10 cellular contexts compared by ENCODE assay signal in the genomic region with DNA sequence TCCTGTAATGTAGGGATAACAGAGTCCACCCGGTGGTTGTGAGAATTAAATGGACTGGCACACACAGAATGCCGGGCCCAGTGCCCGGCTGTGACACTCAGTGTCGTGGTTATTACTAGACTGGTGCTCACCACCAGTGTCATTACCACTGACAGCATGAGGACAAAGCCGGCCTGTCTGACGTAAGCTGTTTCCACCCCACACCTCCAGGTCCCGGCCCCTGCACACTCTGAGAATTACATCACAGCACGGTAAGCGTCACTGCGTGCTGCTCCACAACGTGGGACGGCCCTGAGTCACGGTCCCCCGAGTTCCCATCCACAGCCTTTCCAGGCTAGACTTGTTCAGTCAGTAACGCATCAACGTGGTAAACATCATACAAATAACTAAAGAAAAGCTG. TPM values are rescaled to one million over a fixed set of nuclear protein-coding genes. Genes with fewer than 3 reads are reported as not detected.
DNase-seq lines count a peak whose midpoint lies in the region; ATAC-seq and TF ChIP-seq lines count a peak whose summit lies in the region.
"Had no signal": no experiment of that assay in that cellular context is flagged by ENCODE, and none has a peak within 500 bp of the region (broad histone marks: within the 10 kb centered on the region; RNA-seq: fewer than 3 reads in every experiment).

No MANE protein-coding gene starts in this region.

- no peaks in the 10 kb centered on the region for H3K27me3 ChIP-seq in PC-3 (ENCODE audit: low read length)
- no peaks in the 10 kb centered on the region for H3K27me3 ChIP-seq in testis

- H3K9ac ChIP-seq in PC-3 (ENCODE audit: low read length), result no peak overlapping the region

- peaks cover 100% of the 10 kb centered on the region for H3K79me2 ChIP-seq in PC-3 (ENCODE audit: low read length)

- intact Hi-C loops in PC-3 (cut with micrococcal nuclease), result no loop called here
- intact Hi-C loops in testis (cut with DNase I; ENCODE audit: low total_unique reads), result no loop called here

- no peaks in the 10 kb centered on the region; the same call in 1 of the 2 replicates for H3K36me3 ChIP-seq in PC-3 (ENCODE audit: low read depth, low read length)
- no peaks in the 10 kb centered on the region for H3K36me3 ChIP-seq in testis (ENCODE audit: low read depth, missing control alignments)

- H3K4me3 Mint-ChIP-seq in mesothelial cell of epicardium, result no peak overlapping the region
- H3K4me3 Mint-ChIP-seq: activated CD8-positive, alpha-beta T cell treated with anti-CD3 and anti-CD28 coated beads, Interleukin-2, amount 10 ng/mL, durations not matched to agents 7 days and 5 days; memory B cell had no signal

- H3K4me3 ChIP-seq in PC-3 (ENCODE audit: low read length), result no peak overlapping the region
- no peak overlapping the region for H3K4me3 ChIP-seq in epithelial cell of esophagus (ENCODE audit: low read length)
- no peak overlapping the region for H3K4me3 ChIP-seq in testis

- ATAC-seq in PC-3 (peak; percentile 22), HG03159 (IDR thresholded peaks at IDR 0.05; ENCODE audit: unreplicated experiment) (no peak), GM21528 (IDR thresholded peaks at IDR 0.05; ENCODE audit: low FRiP score, unreplicated experiment) (no peak)
- ATAC-seq: activated CD8-positive, alpha-beta T cell treated with anti-CD3 and anti-CD28 coated beads, Interleukin-2, amount 10 ng/mL, durations not matched to agents 7 days and 5 days had no signal

- H3K9me2 ChIP-seq in PC-3 (replicated peaks; ENCODE audit: low read length), result no peaks in the 10 kb centered on the region

- H4K20me1 ChIP-seq in PC-3 (ENCODE audit: low read length), result peaks cover 11% of the 10 kb centered on the region; the same call in 1 of the 2 replicates

- H3K27ac ChIP-seq in PC-3 (ENCODE audit: low read length), result peak overlapping the region; percentile 25; the same call in 1 of the 2 replicates
- H3K27ac ChIP-seq in testis, result peak overlapping the region; percentile 81 to 88

- H3K27ac Mint-ChIP-seq in mesothelial cell of epicardium, result peak overlapping the region; percentile 95
- H3K27ac Mint-ChIP-seq: activated CD8-positive, alpha-beta T cell treated with anti-CD3 and anti-CD28 coated beads, Interleukin-2, amount 10 ng/mL, durations not matched to agents 7 days and 5 days; memory B cell had no signal

- H3K4me1 Mint-ChIP-seq in mesothelial cell of epicardium, result peaks cover 67% of the 10 kb centered on the region
- H3K4me1 Mint-ChIP-seq: memory B cell had no signal

- H3K9me3 Mint-ChIP-seq in mesothelial cell of epicardium, result no peaks in the 10 kb centered on the region

- no peak for TF ChIP-seq POLR2A in testis (IDR thresholded peaks at IDR 0.05)

- peaks cover 12% of the 10 kb centered on the region for H3K36me3 Mint-ChIP-seq in mesothelial cell of epicardium
- H3K36me3 Mint-ChIP-seq: memory B cell had no signal

- DNase-seq in PC-3, result peak; percentile 22
- peak; percentile 63 for DNase-seq in epithelial cell of esophagus (ENCODE audit: low read depth)
- DNase-seq in mesothelial cell of epicardium (ENCODE audit: low spot score in 2 of 2, unreplicated experiment in 2 of 2), result no peak
- DNase-seq in testis, result peak; percentile 71
- no peak for DNase-seq in NCI-H2196 (lab: John Stamatoyannopoulos, UW; ENCODE audit: unreplicated experiment)
- DNase-seq in RPMI8226, result no peak
- DNase-seq: activated CD8-positive, alpha-beta T cell treated with anti-CD3 and anti-CD28 coated beads, Interleukin-2, amount 10 ng/mL, durations not matched to agents 7 days and 5 days had no signal

- 52 to 65% methylated on average over 16 of the region's 16 CpGs for WGBS in testis, 2 donors

- no peaks in the 10 kb centered on the region for H3K9me3 ChIP-seq in PC-3 (ENCODE audit: low read length)
- no peaks in the 10 kb centered on the region for H3K9me3 ChIP-seq in testis

- CTCF ChIA-PET in PC-3 (lab: Charles Lee), result no interaction called here

- H3K4me1 ChIP-seq in PC-3 (ENCODE audit: insufficient read depth, low read length), result peaks cover 12% of the 10 kb centered on the region
- H3K4me1 ChIP-seq in testis, result peaks cover 46% of the 10 kb centered on the region

- no TSS peak for BruUV-seq in PC-3 (replicated peaks; lab: Mats Ljungman, UMichigan)

- no peaks in the 10 kb centered on the region for H3K27me3 Mint-ChIP-seq in mesothelial cell of epicardium (ENCODE audit: low read depth)
- H3K27me3 Mint-ChIP-seq: memory B cell had no signal

- no peaks in the 10 kb centered on the region for H3F3A ChIP-seq in PC-3 (ENCODE audit: low read length, unreplicated experiment)

- POLR2A ChIA-PET in PC-3 (lab: Charles Lee; ENCODE audit: unreplicated experiment), result no interaction called here

- TF ChIP-seq CTCF in PC-3 (conservative IDR thresholded peaks at IDR 0.05; ENCODE audit: low read depth, low read length), result no peak
- no peak for TF ChIP-seq CTCF in epithelial cell of esophagus (IDR thresholded peaks at IDR 0.05; ENCODE audit: insufficient read depth, low read depth, low read length, missing control alignments)
- TF ChIP-seq CTCF in mesothelial cell of epicardium (IDR thresholded peaks at IDR 0.05; ENCODE audit: unreplicated experiment), result no peak
- no peak for TF ChIP-seq CTCF in testis (IDR thresholded peaks at IDR 0.05)

- H3K4me2 ChIP-seq in PC-3 (ENCODE audit: low read length), result no peak overlapping the region

- H2AFZ ChIP-seq in PC-3 (ENCODE audit: low read length), result no peak overlapping the region

RNA-seq across cellular contexts. Expression of gene FAT1, which starts 22.9 kb away (rescaled TPM):
- 91.1 and 92.4 TPM in 2 replicates for total RNA-seq in PC-3 (2014; rRNA removed)
- 211 to 224 TPM (median 224 TPM) in 3 replicates for total RNA-seq in mesothelial cell of epicardium
- total RNA-seq in testis, result 100 to 1,000 TPM; 118 to 157 TPM
- polyA plus RNA-seq in testis (ENCODE audit: insufficient read depth, low read depth, low replicate concordance), result 51.5 TPM
- total RNA-seq: activated CD8-positive, alpha-beta T cell treated with anti-CD3 and anti-CD28 coated beads, Interleukin-2, amount 10 ng/mL, durations not matched to agents 7 days and 5 days had no signal

Comparison
In these comparisons a context has a peak if more than half of its experiments do, and no peak if none do; other contexts are left out.
1. DNase-seq: peak in PC-3 (single experiment), epithelial cell of esophagus (single experiment) and testis (single experiment); none in mesothelial cell of epicardium (0 of 2), NCI-H2196 (single experiment) and RPMI8226 (single experiment).